11 cellular contexts compared by ENCODE assay signal in genomic region chr1:201917362-201918033, GRCh38. TPM values are rescaled to one million over a fixed set of nuclear protein-coding genes. Genes with fewer than 3 reads are reported as not detected.
A peak's percentile ranks its signal among the peaks of the same experiment; 100 is the strongest.
DNase-seq lines count a peak whose midpoint lies in the region; ATAC-seq and TF ChIP-seq lines count a peak whose summit lies in the region.
"Had no signal": no experiment of that assay in that cellular context is flagged by ENCODE, and none has a peak within 500 bp of the region (broad histone marks: within the 10 kb centered on the region; RNA-seq: fewer than 3 reads in every experiment).

No MANE protein-coding gene starts in this region.

- no peaks in the 10 kb centered on the region for H3K9me2 ChIP-seq in SK-N-SH

- H2BK5ac ChIP-seq in neuronal stem cell (ENCODE audit: low read length): no peak overlapping the region

- TF ChIP-seq CTCF in SK-N-SH (IDR thresholded peaks at IDR 0.05) (no peak), fibroblast of pulmonary artery (IDR thresholded peaks at IDR 0.05; ENCODE audit: low read length, missing control alignments) (no peak)

- H3K4me2 ChIP-seq in SK-N-SH (peak overlapping the region; percentile 69), neuronal stem cell (ENCODE audit: insufficient read depth, low read length, poor library complexity, severe bottlenecking) (no peak overlapping the region)

- no peak for DNase-seq in SK-N-SH
- DNase-seq in fibroblast of pulmonary artery (ENCODE audit: low read depth): peak; percentile 93
- DNase-seq in neuronal stem cell (ENCODE audit: low spot score): no peak
- DNase-seq in stimulated activated CD4-positive, alpha-beta T cell treated with anti-CD3 and anti-CD28 coated beads, Interleukin-2, amount 100 ng/mL, for 48 hours: no peak
- DNase-seq in HK-2 (ENCODE audit: unreplicated experiment): no peak
- DNase-seq: cerebellar nuclear complex had no signal

- TF ChIP-seq RAD21 in SK-N-SH (IDR thresholded peaks at IDR 0.05; ENCODE audit: low read length): no peak

- H3K4me3 ChIP-seq in ACC112 (ENCODE audit: low read depth, low read length): peak overlapping the region; percentile 11; the same call in 1 of the 2 replicates
- no peak overlapping the region; a peak in 1 of 4 replicates for H3K4me3 ChIP-seq in SK-N-SH (ENCODE audit: low read depth in 2 of 2, low read length in 1 of 2)
- H3K4me3 ChIP-seq in fibroblast of pulmonary artery (replicated peaks; ENCODE audit: low read depth, low read length): no peak overlapping the region
- H3K4me3 ChIP-seq in neuronal stem cell (ENCODE audit: low read length in 2 of 2): no peak overlapping the region

- no peak overlapping the region for H4K8ac ChIP-seq in neuronal stem cell (ENCODE audit: low read depth, low read length)

- H3K79me2 ChIP-seq in ACC112 (ENCODE audit: control insufficient read depth, insufficient read depth, low read length, unreplicated experiment) (no peaks in the 10 kb centered on the region), SK-N-SH (ENCODE audit: insufficient read depth) (no peaks in the 10 kb centered on the region)

- H2AFZ ChIP-seq in ACC112 (ENCODE audit: low read length, unreplicated experiment) (no peak overlapping the region), SK-N-SH (ENCODE audit: low read depth) (peak overlapping the region; percentile 43), neuronal stem cell (ENCODE audit: low read length) (no peak overlapping the region)

- H3K4me1 ChIP-seq in ACC112 (ENCODE audit: control insufficient read depth, insufficient read depth, low read length, unreplicated experiment): peaks cover 27% of the 10 kb centered on the region
- H3K4me1 ChIP-seq in SK-N-SH (ENCODE audit: control insufficient read depth in 1 of 2, insufficient read depth in 2 of 2, low read depth in 1 of 2, low read length in 1 of 2): peaks cover 16 to 18% of the 10 kb centered on the region in 2 experiments
- no peaks in the 10 kb centered on the region for H3K4me1 ChIP-seq in neuronal stem cell (ENCODE audit: control insufficient read depth in 2 of 2, insufficient read depth in 1 of 2, low read depth in 1 of 2, low read length in 2 of 2)

- H3K4ac ChIP-seq in neuronal stem cell (ENCODE audit: low read length): no peak overlapping the region

- H3K36me3 ChIP-seq in ACC112 (ENCODE audit: insufficient read depth, low read length) (no peaks in the 10 kb centered on the region), SK-N-SH (replicated peaks in 1 of 2; ENCODE audit: control insufficient read depth in 1 of 2, insufficient read depth in 2 of 2, low read length in 1 of 2) (no peaks in the 10 kb centered on the region), neuronal stem cell (replicated peaks in 1 of 2; ENCODE audit: control insufficient read depth in 2 of 2, insufficient read depth in 2 of 2, low read length in 2 of 2) (no peaks in the 10 kb centered on the region)
- H3K36me3 ChIP-seq: neutrophil had no signal

- no peak overlapping the region for H3K23ac ChIP-seq in neuronal stem cell (ENCODE audit: low read depth, low read length, poor library complexity)

- H2BK120ac ChIP-seq in neuronal stem cell (ENCODE audit: low read depth, low read length): no peak overlapping the region

- no peak overlapping the region; the same call in 1 of the 2 replicates for H3K9ac ChIP-seq in SK-N-SH
- no peak overlapping the region for H3K9ac ChIP-seq in neuronal stem cell (ENCODE audit: low read depth, low read length, poor library complexity)

- H2BK12ac ChIP-seq in neuronal stem cell (ENCODE audit: low read length): no peak overlapping the region

- CTCF ChIA-PET in SK-N-SH (lab: Yijun Ruan, JAX): interaction anchor here (0.6 to 4.2 kb wide), 6 partner anchors 10 to 88 kb away, joined by 3 to 28 read pairs (median 5); no protein-coding TSS in a partner anchor

- H3K27ac ChIP-seq in ACC112 (ENCODE audit: low read depth, low read length) (peak overlapping the region; percentile 74), SK-N-SH (ENCODE audit: low read depth in 2 of 2, low read length in 1 of 2) (peak overlapping the region; percentile 53 to 81; a peak in 3 of 4 replicates), neuronal stem cell (replicated peaks; ENCODE audit: low read length) (no peak overlapping the region)
- H3K27ac ChIP-seq: C4-2B, neutrophil had no signal

- no peaks in the 10 kb centered on the region for H4K20me1 ChIP-seq in SK-N-SH (ENCODE audit: insufficient read depth)

- H3F3A ChIP-seq in SK-N-SH (replicated peaks; ENCODE audit: insufficient read depth): peaks cover 13% of the 10 kb centered on the region

- H2AK5ac ChIP-seq in neuronal stem cell (ENCODE audit: low read depth, low read length): no peak overlapping the region

- no peak overlapping the region for H4K91ac ChIP-seq in neuronal stem cell (ENCODE audit: low read depth, low read length, poor library complexity)

- peak overlapping the region; percentile 27 for H3K18ac ChIP-seq in neuronal stem cell (ENCODE audit: low read length)

- no peak overlapping the region for H2BK15ac ChIP-seq in neuronal stem cell (ENCODE audit: low read length)

- 78% methylated on average over 7 of the region's 7 CpGs for WGBS in SK-N-SH (ENCODE audit: low lambda C conversion rate)
- WGBS in neuronal stem cell (ENCODE audit: extremely low coverage in 2 of 2, insufficient read length in 2 of 2, insufficient replicate concordance in 1 of 2), 2 donors: no CpG with 5 or more reads among the region's 7 CpGs

- no peaks in the 10 kb centered on the region for H3K79me1 ChIP-seq in neuronal stem cell (ENCODE audit: low read depth, low read length)

- H3K9me3 ChIP-seq in SK-N-SH (no peaks in the 10 kb centered on the region), neuronal stem cell (replicated peaks in 1 of 2; ENCODE audit: control insufficient read depth in 2 of 2, insufficient read depth in 1 of 2, low read depth in 1 of 2, low read length in 2 of 2) (no peaks in the 10 kb centered on the region)
- H3K9me3 ChIP-seq: neutrophil had no signal

- H3K27me3 ChIP-seq in ACC112 (ENCODE audit: insufficient read depth, low read length) (no peaks in the 10 kb centered on the region), SK-N-SH (ENCODE audit: insufficient read depth) (no peaks in the 10 kb centered on the region), neuronal stem cell (ENCODE audit: control insufficient read depth in 3 of 3, insufficient read depth in 3 of 3, low read depth in 1 of 3, low read length in 3 of 3) (peaks cover 0 to 41% (median 4%) of the 10 kb centered on the region in 3 experiments)

- ATAC-seq in GM19351 (IDR thresholded peaks at IDR 0.05; ENCODE audit: unreplicated experiment) (no peak), HG02973 (IDR thresholded peaks at IDR 0.05; ENCODE audit: unreplicated experiment) (no peak)

- peak overlapping the region; percentile 14 for H3K14ac ChIP-seq in neuronal stem cell (ENCODE audit: low read length)

- TF ChIP-seq EP300 in SK-N-SH (IDR thresholded peaks at IDR 0.05; ENCODE audit: borderline replicate concordance in 1 of 2, low read depth in 1 of 2, low read length in 1 of 2): no peak

- POLR2A ChIA-PET in SK-N-SH (lab: Yijun Ruan, JAX): no interaction called here

TF ChIP-seq in SK-N-SH, 30 proteins besides CTCF, POLR2A, EP300 and RAD21 (continues in another document):
- TF ChIP-seq NFIC (IDR thresholded peaks at IDR 0.05; ENCODE audit: borderline replicate concordance) (peak; percentile 24; the same call in 1 of the 2 replicates), MXI1 (IDR thresholded peaks at IDR 0.05; ENCODE audit: low read depth, low read length) (no peak), TAF1 (IDR thresholded peaks at IDR 0.05; ENCODE audit: borderline replicate concordance, low read depth, low read length) (no peak), JUND (IDR thresholded peaks at IDR 0.05) (peak; percentile 29; the same call in 1 of the 2 replicates), RFX5 (IDR thresholded peaks at IDR 0.05; ENCODE audit: low read length) (no peak), USF2 (IDR thresholded peaks at IDR 0.05; ENCODE audit: borderline replicate concordance, low read depth, low read length) (no peak), EZH2phosphoT487 (IDR thresholded peaks at IDR 0.05; ENCODE audit: borderline replicate concordance, low read depth) (no peak)

RNA-seq across cellular contexts. Expression of gene SHISA4, which starts 28.8 kb away (rescaled TPM):
- polyA plus RNA-seq in SK-N-SH (2012; rRNA removed): 42.1 and 50.5 TPM in 2 replicates
- polyA plus RNA-seq in SK-N-SH (2012; cell fraction: cytosol; rRNA removed): 23.2 and 33.5 TPM in 2 replicates
- polyA plus RNA-seq in SK-N-SH (2012; cell fraction: nucleus; rRNA removed): 35.0 and 43.6 TPM in 2 replicates
- polyA plus RNA-seq in neuronal stem cell (2013, experiment 1 of 2): 10.6 TPM
- polyA plus RNA-seq in neuronal stem cell (2013, experiment 2 of 2): 11.6 TPM

RNA-seq across cellular contexts. Expression of gene LMOD1, which starts 28.9 kb away (rescaled TPM):
- 2.7 and 4.9 TPM in 2 replicates for polyA plus RNA-seq in SK-N-SH (2012; rRNA removed)
- 2.5 and 2.8 TPM in 2 replicates for polyA plus RNA-seq in SK-N-SH (2012; cell fraction: cytosol; rRNA removed)
- polyA plus RNA-seq in SK-N-SH (2012; cell fraction: nucleus; rRNA removed): 7.2 and 8.2 TPM in 2 replicates
- polyA plus RNA-seq in neuronal stem cell (2013, experiment 1 of 2): 1.2 TPM
- 1.2 TPM for polyA plus RNA-seq in neuronal stem cell (2013, experiment 2 of 2)

RNA-seq across cellular contexts. Expression of gene TIMM17A, which starts 37.8 kb away (rescaled TPM):
- 33.6 and 51.6 TPM in 2 replicates for polyA plus RNA-seq in SK-N-SH (2012; rRNA removed)
- polyA plus RNA-seq in SK-N-SH (2012; cell fraction: cytosol; rRNA removed): 59.3 and 72.7 TPM in 2 replicates
- 20.6 and 39.2 TPM in 2 replicates for polyA plus RNA-seq in SK-N-SH (2012; cell fraction: nucleus; rRNA removed)
- polyA plus RNA-seq in neuronal stem cell (2013, experiment 1 of 2): 29.4 TPM
- polyA plus RNA-seq in neuronal stem cell (2013, experiment 2 of 2): 29.5 TPM
